Comparison of ENCODE assay signal across 4 cellular contexts in genomic region chr11:66989360-66989759, GRCh38. TPM values are rescaled to one million over a fixed set of nuclear protein-coding genes. Genes with fewer than 3 reads are reported as not detected.
"Had no signal": no experiment of that assay in that cellular context is flagged by ENCODE, and none has a peak within 500 bp of the region (broad histone marks: within the 10 kb centered on the region; RNA-seq: fewer than 3 reads in every experiment).

No MANE protein-coding gene starts in this region.

RNA-seq across cellular contexts. Expression of gene C11orf86, which starts 14.3 kb away (rescaled TPM):
- total RNA-seq: LHCN-M2, M059J, MCF 10A, NCI-H460 had no signal

RNA-seq across cellular contexts. Expression of gene SYT12, which starts 33.6 kb away (rescaled TPM):
- total RNA-seq: LHCN-M2 had no signal
